16 cellular contexts compared by ENCODE assay signal in genomic region chr1:10877894-10878293, GRCh38.
"Had no signal": no experiment of that assay in that cellular context is flagged by ENCODE, and none has a peak within 500 bp of the region (broad histone marks: within the 10 kb centered on the region; RNA-seq: fewer than 3 reads in every experiment).

No MANE protein-coding gene starts in this region.

- H3K4me1 Mint-ChIP-seq: endodermal cell had no signal

- H3K27ac Mint-ChIP-seq: endodermal cell; natural killer cell treated with Interleukin-12 subunit alpha and Interleukin-12 subunit beta and Interleukin-15 and Interleukin-18, amount 100 ng/mL, for 72 hours had no signal

- DNase-seq: effector CD4-positive, alpha-beta T cell; endodermal cell; erythroblast; foreskin keratinocyte; left colon; left ventricle myocardium superior; mesenchymal stem cell; midbrain; nucleus accumbens; ovary; right cardiac atrium; stimulated activated CD4-positive, alpha-beta T cell treated with anti-CD3 and anti-CD28 coated beads, Interleukin-2, amount 100 ng/mL, for 48 hours; stimulated activated naive CD4-positive, alpha-beta T cell treated with Interleukin-2 at 50 U/mL for 16 hours; trophoblast cell had no signal

- H3K36me3 Mint-ChIP-seq: natural killer cell treated with Interleukin-12 subunit alpha and Interleukin-12 subunit beta and Interleukin-15 and Interleukin-18, amount 100 ng/mL, for 72 hours; neural progenitor cell had no signal

- ATAC-seq: foreskin keratinocyte; left colon; left ventricle myocardium superior; natural killer cell treated with Interleukin-12 subunit alpha and Interleukin-12 subunit beta and Interleukin-15 and Interleukin-18, amount 100 ng/mL, for 72 hours; right cardiac atrium had no signal

- H3K4me3 Mint-ChIP-seq: endodermal cell; natural killer cell treated with Interleukin-12 subunit alpha and Interleukin-12 subunit beta and Interleukin-15 and Interleukin-18, amount 100 ng/mL, for 72 hours; neural progenitor cell had no signal

- H3K9me3 Mint-ChIP-seq: endodermal cell; natural killer cell treated with Interleukin-12 subunit alpha and Interleukin-12 subunit beta and Interleukin-15 and Interleukin-18, amount 100 ng/mL, for 72 hours; neural progenitor cell had no signal
